In genomic region chr4:67286724-67287123, GRCh38 we compare ENCODE assay signal across 6 cellular contexts.
"Had no signal": no experiment of that assay in that cellular context is flagged by ENCODE, and none has a peak within 500 bp of the region (broad histone marks: within the 10 kb centered on the region; RNA-seq: fewer than 3 reads in every experiment).

No MANE protein-coding gene starts in this region.

- H3K36me3 Mint-ChIP-seq: IgD-negative memory B cell had no signal

- H3K4me3 Mint-ChIP-seq: IgD-negative memory B cell had no signal

- ATAC-seq: HepG2, K562 had no signal

- H3K27me3 Mint-ChIP-seq: IgD-negative memory B cell had no signal

- H3K27ac Mint-ChIP-seq: IgD-negative memory B cell had no signal

- DNase-seq: IMR-90, KBM-7, KG1 had no signal

- H3K4me1 Mint-ChIP-seq: IgD-negative memory B cell had no signal
